Comparison of ENCODE assay signal across 8 cellular contexts in the genomic region with DNA sequence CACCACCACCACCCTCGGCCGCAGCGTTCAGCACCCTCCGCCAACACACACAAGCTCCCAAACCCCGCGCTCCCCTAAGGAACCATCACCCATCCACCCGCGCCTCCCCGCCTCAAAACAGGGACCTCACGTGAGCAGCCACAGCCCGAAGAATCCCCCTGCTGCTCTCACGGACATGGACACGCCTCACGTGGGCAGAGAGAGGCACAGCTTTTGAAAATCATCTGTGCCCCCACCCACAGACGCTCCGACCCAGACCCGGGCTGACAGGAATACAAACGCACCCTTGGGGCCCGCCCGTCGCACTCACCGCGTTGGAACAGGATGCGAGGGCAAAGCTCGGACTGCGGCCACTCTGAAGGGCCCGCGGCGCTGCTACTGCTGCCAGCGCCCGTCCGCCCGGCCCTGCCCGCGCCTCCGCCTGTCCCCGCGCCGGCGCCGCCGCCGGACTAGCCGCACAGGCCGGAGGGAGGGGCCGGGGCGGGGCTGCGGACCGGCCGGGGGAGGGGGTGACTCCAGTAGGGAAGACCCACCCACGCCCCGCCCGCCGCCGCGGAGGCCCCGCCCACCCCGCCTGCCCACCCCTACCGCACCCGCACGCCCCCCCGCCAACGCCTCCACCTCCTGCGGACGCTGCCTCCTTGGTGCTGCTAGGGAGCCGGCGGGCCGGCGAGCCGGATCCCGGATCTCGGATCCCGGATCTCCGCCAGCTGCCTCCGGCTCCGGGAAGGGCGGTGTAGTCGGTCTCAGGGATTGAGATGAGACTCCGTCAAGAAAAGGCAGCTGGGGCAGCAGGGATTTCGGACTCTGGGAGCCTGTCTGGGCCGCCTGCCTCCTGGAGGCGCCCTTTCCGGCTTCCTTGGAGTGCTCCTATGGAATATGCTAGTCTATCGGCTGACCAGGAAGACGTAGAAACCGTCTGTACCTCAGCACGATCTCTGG. TPM values are rescaled to one million over a fixed set of nuclear protein-coding genes. Genes with fewer than 3 reads are reported as not detected.
DNase-seq lines count a peak whose midpoint lies in the region; ATAC-seq and TF ChIP-seq lines count a peak whose summit lies in the region.

A gene (minus strand): TSS at position 461 of the 942 bp plus-strand sequence. CDS start 8,246 bp downstream, outside the sequence.

- H3K27me3 ChIP-seq in AG04450 (ENCODE audit: control insufficient read depth, insufficient read depth, low read length) (no peaks in the 10 kb centered on the region), lower lobe of right lung (ENCODE audit: low read depth) (no peaks in the 10 kb centered on the region)

- H3K27ac ChIP-seq in AG04450 (ENCODE audit: low read depth, low read length) (peak within 1 kb of the TSS; percentile 94), lower lobe of right lung (peak within 1 kb of the TSS; percentile 88)

- H3K36me3 ChIP-seq in lower lobe of right lung: peaks cover 24% of the 10 kb centered on the region

- DNase-seq in AG04450 (ENCODE audit: low read depth, low spot score): peak; percentile 50
- peak; percentile 42 for DNase-seq in NCI-H524 treated with DMSO at 0.1 percent for 48 hours (lab: John Stamatoyannopoulos, UW)
- DNase-seq in activated CD4-positive, alpha-beta memory T cell treated with anti-CD3 and anti-CD28 coated beads, Interleukin-2, amount 10 ng/mL, durations not matched to agents 7 days and 5 days: peak; percentile 67
- DNase-seq in ecto neural progenitor cell (ENCODE audit: low spot score): peak; percentile 96
- peak; percentile 95 for DNase-seq in lower lobe of right lung
- DNase-seq in stimulated activated CD4-positive, alpha-beta T cell treated with anti-CD3 and anti-CD28 coated beads, TNF-alpha, amount 100 ng/mL, for 1 hour (ENCODE audit: low read depth in 3 of 3, low spot score in 1 of 3): peak; percentile 40 to 50 (median 48)

- no peak within 1 kb of the TSS for H3K27ac Mint-ChIP-seq in activated CD4-positive, alpha-beta memory T cell treated with anti-CD3 and anti-CD28 coated beads, Interleukin-2, amount 10 ng/mL, durations not matched to agents 7 days and 5 days

- POLR2A ChIA-PET in AG04450 (lab: Yijun Ruan, JAX): interaction anchor here (0.6 to 2.3 kb wide), 5 partner anchors 8 to 209 kb away, joined by 3 to 9 read pairs (median 3); a partner anchor contains a TSS
- POLR2A ChIA-PET in activated CD4-positive, alpha-beta memory T cell treated with anti-CD3 and anti-CD28 coated beads, Interleukin-2, amount 10 ng/mL, durations not matched to agents 7 days and 5 days (lab: Charles Lee): interaction anchor here (0.9 to 2.1 kb wide), 4 partner anchors 8 to 152 kb away, joined by 3 to 11 read pairs (median 6); a partner anchor contains a TSS

- CTCF ChIA-PET in AG04450 (lab: Charles Lee): interaction anchor here (0.8 to 5.0 kb wide), 4 partner anchors 30 to 1558 kb away, joined by 3 to 44 read pairs (median 6); no protein-coding TSS in a partner anchor
- CTCF ChIA-PET in activated CD4-positive, alpha-beta memory T cell treated with anti-CD3 and anti-CD28 coated beads, Interleukin-2, amount 10 ng/mL, durations not matched to agents 7 days and 5 days (lab: Charles Lee): interaction anchor here (1.0 to 4.2 kb wide), 5 partner anchors 8 to 111 kb away, joined by 3 to 26 read pairs (median 3); a partner anchor contains a TSS

- peaks cover 20% of the 10 kb centered on the region for H3K4me1 Mint-ChIP-seq in activated CD4-positive, alpha-beta memory T cell treated with anti-CD3 and anti-CD28 coated beads, Interleukin-2, amount 10 ng/mL, durations not matched to agents 7 days and 5 days

- H3K4me3 ChIP-seq in AG04450 (ENCODE audit: low read depth, low read length) (peak within 1 kb of the TSS; percentile 84), lower lobe of right lung (peak within 1 kb of the TSS; percentile 85)

- H3K9me3 ChIP-seq in AG04450 (ENCODE audit: control insufficient read depth, insufficient read depth, low read length) (no peaks in the 10 kb centered on the region; the same call in 1 of the 2 replicates), lower lobe of right lung (no peaks in the 10 kb centered on the region)

- peak; percentile 57 for TF ChIP-seq CTCF in AG04450 (IDR thresholded peaks at IDR 0.05; ENCODE audit: low read depth, low read length)
- TF ChIP-seq CTCF in lower lobe of right lung (IDR thresholded peaks at IDR 0.05): peak; percentile 23

- peak within 1 kb of the TSS; percentile 76 for H3K4me3 Mint-ChIP-seq in activated CD4-positive, alpha-beta memory T cell treated with anti-CD3 and anti-CD28 coated beads, Interleukin-2, amount 10 ng/mL, durations not matched to agents 7 days and 5 days

- ATAC-seq in GM19023 (IDR thresholded peaks at IDR 0.05; ENCODE audit: unreplicated experiment): peak; percentile 77
- peak; percentile 57 for ATAC-seq in HG03354 (IDR thresholded peaks at IDR 0.05; ENCODE audit: poor library complexity, severe bottlenecking, unreplicated experiment)
- peak; percentile 94 for ATAC-seq in lower lobe of right lung

- intact Hi-C loops in lower lobe of right lung (cut with DNase I): no loop called here

- H3K36me3 Mint-ChIP-seq in activated CD4-positive, alpha-beta memory T cell treated with anti-CD3 and anti-CD28 coated beads, Interleukin-2, amount 10 ng/mL, durations not matched to agents 7 days and 5 days (ENCODE audit: low read depth): peaks cover 17% of the 10 kb centered on the region

- H3K9me3 Mint-ChIP-seq in activated CD4-positive, alpha-beta memory T cell treated with anti-CD3 and anti-CD28 coated beads, Interleukin-2, amount 10 ng/mL, durations not matched to agents 7 days and 5 days: no peaks in the 10 kb centered on the region

- H3K4me1 ChIP-seq in lower lobe of right lung: peaks cover 18% of the 10 kb centered on the region

- H3K27me3 Mint-ChIP-seq in activated CD4-positive, alpha-beta memory T cell treated with anti-CD3 and anti-CD28 coated beads, Interleukin-2, amount 10 ng/mL, durations not matched to agents 7 days and 5 days: peaks cover 4% of the 10 kb centered on the region

RNA-seq across cellular contexts. Expression of the gene that starts here (rescaled TPM):
- 10.5 and 11.7 TPM in 2 replicates for polyA plus RNA-seq in AG04450 (2011; rRNA removed)
- 10.9 and 15.3 TPM in 2 replicates for polyA minus RNA-seq in AG04450 (2011; rRNA and poly(A)+ RNA removed)
- total RNA-seq in activated CD4-positive, alpha-beta memory T cell treated with anti-CD3 and anti-CD28 coated beads, Interleukin-2, amount 10 ng/mL, durations not matched to agents 7 days and 5 days: 1 to 10 TPM; 7.9 to 9.9 TPM
- total RNA-seq in lower lobe of right lung: 18.9 TPM

Comparison
In these comparisons a context has a peak if more than half of its experiments do, and no peak if none do; other contexts are left out.
1. Peak in every context shown above with its lines: DNase-seq, ATAC-seq, H3K4me3 ChIP-seq and H3K27ac ChIP-seq.
2. DNase-seq: peak in every context shown above with its lines; median percentile 96 in ecto neural progenitor cell; 95 in lower lobe of right lung; 67 in activated CD4-positive, alpha-beta memory T cell treated with anti-CD3 and anti-CD28 coated beads, Interleukin-2, amount 10 ng/mL, durations not matched to agents 7 days and 5 days; 50 in AG04450; 48 in stimulated activated CD4-positive, alpha-beta T cell treated with anti-CD3 and anti-CD28 coated beads, TNF-alpha, amount 100 ng/mL, for 1 hour; 42 in NCI-H524 treated with DMSO at 0.1 percent for 48 hours.